Comparison of ENCODE assay signal across 8 cellular contexts in genomic region chr17:28724500-28725165, GRCh38. TPM values are rescaled to one million over a fixed set of nuclear protein-coding genes. Genes with fewer than 3 reads are reported as not detected.
DNase-seq lines count a peak whose midpoint lies in the region; ATAC-seq, FAIRE-seq and TF ChIP-seq lines count a peak whose summit lies in the region.

No MANE protein-coding gene starts in this region.

- peak overlapping the region; percentile 88 for H3K27ac ChIP-seq in HepG2 (ENCODE audit: extremely low read length, insufficient read depth, low read length)
- no peak overlapping the region for H3K27ac ChIP-seq in right lobe of liver
- no peak overlapping the region for H3K27ac ChIP-seq in iPS DF 6.9 (ENCODE audit: low read length)

- peak overlapping the region; percentile 90 for H3K4me3 Mint-ChIP-seq in activated CD4-positive, alpha-beta memory T cell treated with anti-CD3 and anti-CD28 coated beads, Interleukin-2, amount 10 ng/mL, durations not matched to agents 7 days and 5 days

- FAIRE-seq in HepG2 (lab: Jason Lieb, UNC): peak; percentile 39

- BruUV-seq in HepG2 (replicated peaks; lab: Mats Ljungman, UMichigan): no TSS peak

- 82% methylated on average over 10 of the region's 10 CpGs for WGBS in HepG2 (ENCODE audit: low lambda C conversion rate)
- WGBS in right lobe of liver (ENCODE audit: insufficient coverage, low coverage, low lambda C conversion rate, missing lambda C conversion rate): 69% methylated on average over 10 of the region's 10 CpGs
- WGBS in iPS DF 6.9 (ENCODE audit: insufficient coverage, insufficient read length): no CpG with 5 or more reads among the region's 10 CpGs
- 75% methylated on average over 10 of the region's 10 CpGs for WGBS in lower leg skin, 2 donors

- H3K4me3 ChIP-seq in HepG2 (replicated peaks in 1 of 3; ENCODE audit: insufficient read depth in 1 of 3, low read depth in 2 of 3, low read length in 3 of 3) (peak overlapping the region in 2 of 3 experiments; percentile 48 to 90; a peak in 4 of 6 replicates), right lobe of liver (no peak overlapping the region), iPS DF 6.9 (ENCODE audit: low read length) (peak overlapping the region; percentile 55; the same call in 1 of the 2 replicates), lower leg skin (ENCODE audit: low read depth, poor library complexity, severe bottlenecking) (no peak overlapping the region)

- TF ChIP-seq RAD21 in HepG2 (CRISPR knock-in tag; IDR thresholded peaks at IDR 0.05): no peak; the same call in 1 of the 2 replicates

- H3K27me3 Mint-ChIP-seq in activated CD4-positive, alpha-beta memory T cell treated with anti-CD3 and anti-CD28 coated beads, Interleukin-2, amount 10 ng/mL, durations not matched to agents 7 days and 5 days: no peaks in the 10 kb centered on the region

- in situ Hi-C loops in HepG2 (cut with HindIII; ENCODE audit: extremely low pct_ligation_motif_present, low pct_unique_long_range_greater_than_20kb): loop anchor here (25.0 kb wide), 1 partner anchor 388 kb away; no protein-coding TSS in a partner anchor

- ATAC-seq in HepG2 (no peak), right lobe of liver (no peak), GM18520 (IDR thresholded peaks at IDR 0.05; ENCODE audit: unreplicated experiment) (no peak)

- H3K36me3 Mint-ChIP-seq in activated CD4-positive, alpha-beta memory T cell treated with anti-CD3 and anti-CD28 coated beads, Interleukin-2, amount 10 ng/mL, durations not matched to agents 7 days and 5 days (ENCODE audit: low read depth): peaks cover 59% of the 10 kb centered on the region

- H4K20me1 ChIP-seq in HepG2 (ENCODE audit: insufficient read depth, low read length): peaks cover 42% of the 10 kb centered on the region

- peak overlapping the region; percentile 93 for H3K9ac ChIP-seq in HepG2 (ENCODE audit: insufficient read depth, low read depth, low read length)

- H3K9me3 ChIP-seq in HepG2 (ENCODE audit: low read length): no peaks in the 10 kb centered on the region
- no peaks in the 10 kb centered on the region for H3K9me3 ChIP-seq in right lobe of liver
- H3K9me3 ChIP-seq in iPS DF 6.9 (ENCODE audit: control insufficient read depth, insufficient read depth, low read length): no peaks in the 10 kb centered on the region

- peak overlapping the region; percentile 82 for H3K4me2 ChIP-seq in HepG2 (ENCODE audit: low read depth, low read length)

- POLR2A ChIA-PET in HepG2 (lab: Yijun Ruan, JAX): interaction anchor here (0.7 to 8.7 kb wide), 8 partner anchors 13 to 227 kb away, joined by 3 to 590 read pairs (median 14); partner anchors contain the start of genes BLTP2, PHF12, PROCA1 and SDF2
- POLR2A ChIA-PET in activated CD4-positive, alpha-beta memory T cell treated with anti-CD3 and anti-CD28 coated beads, Interleukin-2, amount 10 ng/mL, durations not matched to agents 7 days and 5 days (lab: Charles Lee): interaction anchor here (1.2 to 15.7 kb wide), 8 partner anchors 14 to 227 kb away, joined by 3 to 426 read pairs (median 28); partner anchors contain the start of genes BLTP2, FLOT2, PHF12 and PROCA1

- no peak overlapping the region for H2AFZ ChIP-seq in HepG2 (ENCODE audit: low read length)

- CTCF ChIA-PET in HepG2 (lab: Yijun Ruan, JAX; ENCODE audit: low intra/inter-chr PET ratio, low total read pairs): interaction anchor here (1.2 to 5.0 kb wide), 2 partner anchors 25 to 26 kb away, joined by 3 to 142 read pairs; no protein-coding TSS in a partner anchor
- CTCF ChIA-PET in activated CD4-positive, alpha-beta memory T cell treated with anti-CD3 and anti-CD28 coated beads, Interleukin-2, amount 10 ng/mL, durations not matched to agents 7 days and 5 days (lab: Charles Lee): interaction anchor here (0.9 to 7.2 kb wide), 3 partner anchors 13 to 81 kb away, joined by 3 to 458 read pairs (median 4); partner anchors contain the start of genes PROCA1 and TRAF4

- no peak for TF ChIP-seq CTCF in HepG2 (CRISPR knock-in tag; IDR thresholded peaks at IDR 0.05)
- no peak for TF ChIP-seq CTCF in right lobe of liver (IDR thresholded peaks at IDR 0.05)
- no peak for TF ChIP-seq CTCF in lower leg skin (IDR thresholded peaks at IDR 0.05)

- no peaks in the 10 kb centered on the region for H3K9me3 Mint-ChIP-seq in activated CD4-positive, alpha-beta memory T cell treated with anti-CD3 and anti-CD28 coated beads, Interleukin-2, amount 10 ng/mL, durations not matched to agents 7 days and 5 days

- H3K4me1 ChIP-seq in HepG2 (ENCODE audit: insufficient read depth, low read length) (peaks cover 58% of the 10 kb centered on the region), right lobe of liver (peaks cover 0 to 24% (median 11%) of the 10 kb centered on the region in 4 donors), iPS DF 6.9 (ENCODE audit: control insufficient read depth, insufficient read depth, low read length) (no peaks in the 10 kb centered on the region)

- intact Hi-C loops in HepG2 (cut with micrococcal nuclease; ENCODE audit: unreplicated experiment) (loop anchor here (5.0 kb wide), 1 partner anchor 77 kb away; the partner anchor contains the start of gene BLTP2), right lobe of liver (cut with DNase I) (no loop called here), lower leg skin (cut with DNase I; ENCODE audit: low total_unique reads) (no loop called here)

- TF ChIP-seq EP300 in HepG2 (IDR thresholded peaks at IDR 0.05; ENCODE audit: low read depth in 2 of 2, low read length in 2 of 2) (no peak), HepG2 (CRISPR knock-in tag; IDR thresholded peaks at IDR 0.05; ENCODE audit: borderline replicate concordance) (no peak)

- TF ChIP-seq POLR2A in HepG2 (IDR thresholded peaks at IDR 0.05; ENCODE audit: insufficient read depth in 1 of 2, low read depth in 2 of 2, low read length in 2 of 2): peak; percentile 11 to 63; a peak in 2 of 4 replicates
- no peak for TF ChIP-seq POLR2A in right lobe of liver (IDR thresholded peaks at IDR 0.05)
- no peak for TF ChIP-seq POLR2A in lower leg skin (IDR thresholded peaks at IDR 0.05)

- DNase-seq in HepG2 (ENCODE audit: low spot score) (no peak), right lobe of liver (no peak), iPS DF 6.9 (ENCODE audit: low read depth, low spot score) (no peak), SIG-M5 treated with dmso at 0.1 percent for 504 hours (lab: John Stamatoyannopoulos, UW; ENCODE audit: unreplicated experiment) (no peak), lower leg skin (ENCODE audit: low spot score in 2 of 2) (no peak), medulla oblongata (ENCODE audit: extremely low spot score) (no peak)
- DNase-seq in activated CD4-positive, alpha-beta memory T cell treated with anti-CD3 and anti-CD28 coated beads, Interleukin-2, amount 10 ng/mL, durations not matched to agents 7 days and 5 days: no peak

- H3K79me2 ChIP-seq in HepG2 (ENCODE audit: insufficient read depth, low read length): peaks cover 40% of the 10 kb centered on the region

- H3K36me3 ChIP-seq in HepG2 (replicated peaks in 1 of 2; ENCODE audit: control insufficient read depth in 1 of 2, insufficient read depth in 2 of 2, low read length in 2 of 2): peaks cover 8 to 38% of the 10 kb centered on the region in 2 experiments; a peak in 4 of 5 replicates
- H3K36me3 ChIP-seq in right lobe of liver: peaks cover 6 to 36% (median 23%) of the 10 kb centered on the region in 4 donors
- peaks cover 25% of the 10 kb centered on the region; the same call in 1 of the 2 replicates for H3K36me3 ChIP-seq in iPS DF 6.9 (ENCODE audit: control insufficient read depth, insufficient read depth, low read length)

- H3K27me3 ChIP-seq in HepG2 (ENCODE audit: control insufficient read depth in 1 of 2, insufficient read depth in 2 of 2, low read length in 2 of 2) (no peaks in the 10 kb centered on the region; a peak in 1 of 5 replicates), right lobe of liver (no peaks in the 10 kb centered on the region), iPS DF 6.9 (ENCODE audit: control insufficient read depth, insufficient read depth, low read length) (no peaks in the 10 kb centered on the region)

- H3K4me1 Mint-ChIP-seq in activated CD4-positive, alpha-beta memory T cell treated with anti-CD3 and anti-CD28 coated beads, Interleukin-2, amount 10 ng/mL, durations not matched to agents 7 days and 5 days: peaks cover 72% of the 10 kb centered on the region

- peak overlapping the region; percentile 91 for H3K27ac Mint-ChIP-seq in activated CD4-positive, alpha-beta memory T cell treated with anti-CD3 and anti-CD28 coated beads, Interleukin-2, amount 10 ng/mL, durations not matched to agents 7 days and 5 days

RNA-seq across cellular contexts. Expression of gene TLCD1, which starts 1.4 kb away (rescaled TPM):
- total RNA-seq in HepG2 (2016; rRNA removed; fragmentation: Illumina TruSeq; extraction: Trizol): 9.6 and 19.6 TPM in 2 replicates
- 10.7 and 11.5 TPM in 2 replicates for total RNA-seq in HepG2 (2016; cell fraction: cytosol; rRNA removed; fragmentation: Illumina TruSeq; extraction: Trizol; ENCODE audit: low read depth)
- total RNA-seq in HepG2 (2016; cell fraction: insoluble cytoplasmic fraction; rRNA removed; fragmentation: Illumina TruSeq; extraction: Trizol): 10.3 and 16.0 TPM in 2 replicates
- 10.0 and 16.0 TPM in 2 replicates for total RNA-seq in HepG2 (2016; cell fraction: membrane; rRNA removed; fragmentation: Illumina TruSeq; extraction: Trizol)
- 9.9 and 10.3 TPM in 2 replicates for total RNA-seq in HepG2 (2016; cell fraction: nucleus; rRNA removed; fragmentation: Illumina TruSeq; extraction: Trizol)
- polyA plus RNA-seq in HepG2 (2011; rRNA removed): 14.9 and 18.1 TPM in 2 replicates
- polyA plus RNA-seq in HepG2 (2011; cell fraction: cytosol; rRNA removed): 20.9 and 25.5 TPM in 2 replicates
- polyA plus RNA-seq in HepG2 (2011; cell fraction: nucleus; rRNA removed): 6.9 and 8.8 TPM in 2 replicates
- 10.5 and 12.7 TPM in 2 replicates for polyA plus RNA-seq in HepG2 (2012)
- polyA plus RNA-seq in HepG2 (2016; cell fraction: cytosol; fragmentation: Illumina TruSeq; extraction: Trizol; ENCODE audit: low read depth): 11.3 and 18.1 TPM in 2 replicates
- polyA plus RNA-seq in HepG2 (2016; cell fraction: insoluble cytoplasmic fraction; fragmentation: Illumina TruSeq; extraction: Trizol; ENCODE audit: low read depth): 10.2 and 11.3 TPM in 2 replicates
- polyA plus RNA-seq in HepG2 (2016; cell fraction: membrane; fragmentation: Illumina TruSeq; extraction: Trizol; ENCODE audit: low read depth): 11.2 and 17.1 TPM in 2 replicates
- polyA plus RNA-seq in HepG2 (2016; cell fraction: nucleus; fragmentation: Illumina TruSeq; extraction: Trizol; ENCODE audit: insufficient read depth, low read depth): 24.7 and 27.8 TPM in 2 replicates
- 20.6 and 67.0 TPM in 2 replicates for polyA minus RNA-seq in HepG2 (2011; rRNA and poly(A)+ RNA removed; ENCODE audit: low replicate concordance)
- polyA minus RNA-seq in HepG2 (2011; cell fraction: cytosol; rRNA and poly(A)+ RNA removed): 5.7 and 8.6 TPM in 2 replicates
- polyA minus RNA-seq in HepG2 (2011; cell fraction: nucleus; rRNA and poly(A)+ RNA removed): 6.7 TPM in 2 replicates
- total RNA-seq in right lobe of liver: 10 to 100 TPM in 1 of 6 experiments, 1 to 10 TPM in 5; 2.9 to 11.0 (median 7.0) TPM
- 1 to 10 TPM; 1.4 to 2.3 TPM for total RNA-seq in activated CD4-positive, alpha-beta memory T cell treated with anti-CD3 and anti-CD28 coated beads, Interleukin-2, amount 10 ng/mL, durations not matched to agents 7 days and 5 days
- total RNA-seq in lower leg skin: 10 to 100 TPM in 3 of 4 donors, 1 to 10 TPM in 1; 9.4 to 33.6 (median 23.5) TPM

RNA-seq across cellular contexts. Expression of gene NEK8, which starts 4.0 kb away (rescaled TPM):
- total RNA-seq in HepG2 (2016; rRNA removed; fragmentation: Illumina TruSeq; extraction: Trizol): 4.3 and 5.8 TPM in 2 replicates
- 2.1 and 2.5 TPM in 2 replicates for total RNA-seq in HepG2 (2016; cell fraction: cytosol; rRNA removed; fragmentation: Illumina TruSeq; extraction: Trizol; ENCODE audit: low read depth)
- 4.6 and 5.8 TPM in 2 replicates for total RNA-seq in HepG2 (2016; cell fraction: insoluble cytoplasmic fraction; rRNA removed; fragmentation: Illumina TruSeq; extraction: Trizol)
- total RNA-seq in HepG2 (2016; cell fraction: membrane; rRNA removed; fragmentation: Illumina TruSeq; extraction: Trizol): 2.2 and 2.8 TPM in 2 replicates
- 7.2 and 8.5 TPM in 2 replicates for total RNA-seq in HepG2 (2016; cell fraction: nucleus; rRNA removed; fragmentation: Illumina TruSeq; extraction: Trizol)
- polyA plus RNA-seq in HepG2 (2011; rRNA removed): 13.5 and 15.6 TPM in 2 replicates
- polyA plus RNA-seq in HepG2 (2011; cell fraction: cytosol; rRNA removed): 6.9 and 8.5 TPM in 2 replicates
- 30.2 and 33.0 TPM in 2 replicates for polyA plus RNA-seq in HepG2 (2011; cell fraction: nucleus; rRNA removed)
- 5.5 and 5.8 TPM in 2 replicates for polyA plus RNA-seq in HepG2 (2012)
- polyA plus RNA-seq in HepG2 (2016; cell fraction: cytosol; fragmentation: Illumina TruSeq; extraction: Trizol; ENCODE audit: low read depth): 0.73 and 0.88 TPM in 2 replicates
- polyA plus RNA-seq in HepG2 (2016; cell fraction: insoluble cytoplasmic fraction; fragmentation: Illumina TruSeq; extraction: Trizol; ENCODE audit: low read depth): 4.8 and 5.9 TPM in 2 replicates
- 1.9 and 2.3 TPM in 2 replicates for polyA plus RNA-seq in HepG2 (2016; cell fraction: membrane; fragmentation: Illumina TruSeq; extraction: Trizol; ENCODE audit: low read depth)
- 20.8 and 23.8 TPM in 2 replicates for polyA plus RNA-seq in HepG2 (2016; cell fraction: nucleus; fragmentation: Illumina TruSeq; extraction: Trizol; ENCODE audit: insufficient read depth, low read depth)
- polyA minus RNA-seq in HepG2 (2011; rRNA and poly(A)+ RNA removed; ENCODE audit: low replicate concordance): 21.9 and 30.0 TPM in 2 replicates
- 1.8 and 2.3 TPM in 2 replicates for polyA minus RNA-seq in HepG2 (2011; cell fraction: cytosol; rRNA and poly(A)+ RNA removed)
- 18.7 and 19.6 TPM in 2 replicates for polyA minus RNA-seq in HepG2 (2011; cell fraction: nucleus; rRNA and poly(A)+ RNA removed)
- total RNA-seq in right lobe of liver: 1 to 10 TPM; 1.6 to 5.4 (median 3.2) TPM
- total RNA-seq in activated CD4-positive, alpha-beta memory T cell treated with anti-CD3 and anti-CD28 coated beads, Interleukin-2, amount 10 ng/mL, durations not matched to agents 7 days and 5 days: 1 to 10 TPM; 2.5 to 3.5 TPM
- 1 to 10 TPM; 2.1 to 9.5 (median 4.4) TPM for total RNA-seq in lower leg skin

RNA-seq across cellular contexts. Expression of gene RPL23A, which starts 4.8 kb away (rescaled TPM):
- total RNA-seq in HepG2 (2016; rRNA removed; fragmentation: Illumina TruSeq; extraction: Trizol): 1,771 and 1,936 TPM in 2 replicates
- 2,822 and 3,167 TPM in 2 replicates for total RNA-seq in HepG2 (2016; cell fraction: cytosol; rRNA removed; fragmentation: Illumina TruSeq; extraction: Trizol; ENCODE audit: low read depth)
- 1,674 and 1,907 TPM in 2 replicates for total RNA-seq in HepG2 (2016; cell fraction: insoluble cytoplasmic fraction; rRNA removed; fragmentation: Illumina TruSeq; extraction: Trizol)
- total RNA-seq in HepG2 (2016; cell fraction: membrane; rRNA removed; fragmentation: Illumina TruSeq; extraction: Trizol): 3,777 and 4,030 TPM in 2 replicates
- total RNA-seq in HepG2 (2016; cell fraction: nucleus; rRNA removed; fragmentation: Illumina TruSeq; extraction: Trizol): 614 and 698 TPM in 2 replicates
- 1,550 and 1,876 TPM in 2 replicates for polyA plus RNA-seq in HepG2 (2011; rRNA removed)
- polyA plus RNA-seq in HepG2 (2011; cell fraction: cytosol; rRNA removed): 799 and 1,152 TPM in 2 replicates
- 254 and 402 TPM in 2 replicates for polyA plus RNA-seq in HepG2 (2011; cell fraction: nucleus; rRNA removed)
- polyA plus RNA-seq in HepG2 (2012): 2,570 and 3,235 TPM in 2 replicates
- 2,876 and 3,535 TPM in 2 replicates for polyA plus RNA-seq in HepG2 (2016; cell fraction: cytosol; fragmentation: Illumina TruSeq; extraction: Trizol; ENCODE audit: low read depth)
- 1,761 and 1,897 TPM in 2 replicates for polyA plus RNA-seq in HepG2 (2016; cell fraction: insoluble cytoplasmic fraction; fragmentation: Illumina TruSeq; extraction: Trizol; ENCODE audit: low read depth)
- 3,540 and 3,833 TPM in 2 replicates for polyA plus RNA-seq in HepG2 (2016; cell fraction: membrane; fragmentation: Illumina TruSeq; extraction: Trizol; ENCODE audit: low read depth)
- 1,018 and 1,064 TPM in 2 replicates for polyA plus RNA-seq in HepG2 (2016; cell fraction: nucleus; fragmentation: Illumina TruSeq; extraction: Trizol; ENCODE audit: insufficient read depth, low read depth)
- 414 and 1,016 TPM in 2 replicates for polyA minus RNA-seq in HepG2 (2011; rRNA and poly(A)+ RNA removed; ENCODE audit: low replicate concordance)
- 538 and 592 TPM in 2 replicates for polyA minus RNA-seq in HepG2 (2011; cell fraction: cytosol; rRNA and poly(A)+ RNA removed)
- polyA minus RNA-seq in HepG2 (2011; cell fraction: nucleus; rRNA and poly(A)+ RNA removed): 303 and 433 TPM in 2 replicates
- 100 to 1,000 TPM; 212 to 464 (median 362) TPM for total RNA-seq in right lobe of liver
- total RNA-seq in activated CD4-positive, alpha-beta memory T cell treated with anti-CD3 and anti-CD28 coated beads, Interleukin-2, amount 10 ng/mL, durations not matched to agents 7 days and 5 days: 1,000 to 10,000 TPM; 1,962 to 2,028 TPM
- total RNA-seq in lower leg skin: 100 to 1,000 TPM; 538 to 966 (median 735) TPM

RNA-seq across cellular contexts. Expression of gene RAB34, which starts 7.0 kb away (rescaled TPM):
- total RNA-seq in HepG2 (2016; rRNA removed; fragmentation: Illumina TruSeq; extraction: Trizol) (0.49 TPM in 1 of 2 replicates, not detected in the other), right lobe of liver (10 to 100 TPM in 1 of 6 experiments, 1 to 10 TPM in 5; 2.5 to 12.5 (median 4.7) TPM), lower leg skin (100 to 1,000 TPM in 2 of 4 donors, 10 to 100 TPM in 2; 76.6 to 138 (median 103) TPM)
- not detected in 2 replicates for total RNA-seq in HepG2 (2016; cell fraction: cytosol; rRNA removed; fragmentation: Illumina TruSeq; extraction: Trizol; ENCODE audit: low read depth)
- 0.17 TPM in 1 of 2 replicates, not detected in the other for total RNA-seq in HepG2 (2016; cell fraction: insoluble cytoplasmic fraction; rRNA removed; fragmentation: Illumina TruSeq; extraction: Trizol)
- total RNA-seq in HepG2 (2016; cell fraction: membrane; rRNA removed; fragmentation: Illumina TruSeq; extraction: Trizol): 0.41 TPM in 1 of 2 replicates, not detected in the other
- not detected in 2 replicates for total RNA-seq in HepG2 (2016; cell fraction: nucleus; rRNA removed; fragmentation: Illumina TruSeq; extraction: Trizol)
- polyA plus RNA-seq in HepG2 (2011; rRNA removed): not detected in 2 replicates
- 0.16 and 0.24 TPM in 2 replicates for polyA plus RNA-seq in HepG2 (2011; cell fraction: cytosol; rRNA removed)
- 0.31 and 0.50 TPM in 2 replicates for polyA plus RNA-seq in HepG2 (2011; cell fraction: nucleus; rRNA removed)
- polyA plus RNA-seq in HepG2 (2012): not detected in 2 replicates
- not detected in 2 replicates for polyA plus RNA-seq in HepG2 (2016; cell fraction: cytosol; fragmentation: Illumina TruSeq; extraction: Trizol; ENCODE audit: low read depth)
- 0.43 TPM in 1 of 2 replicates, not detected in the other for polyA plus RNA-seq in HepG2 (2016; cell fraction: insoluble cytoplasmic fraction; fragmentation: Illumina TruSeq; extraction: Trizol; ENCODE audit: low read depth)
- polyA plus RNA-seq in HepG2 (2016; cell fraction: membrane; fragmentation: Illumina TruSeq; extraction: Trizol; ENCODE audit: low read depth): not detected in 2 replicates
- 1.2 TPM in 1 of 2 replicates, not detected in the other for polyA plus RNA-seq in HepG2 (2016; cell fraction: nucleus; fragmentation: Illumina TruSeq; extraction: Trizol; ENCODE audit: insufficient read depth, low read depth)
- 0.36 and 236 TPM in 2 replicates for polyA minus RNA-seq in HepG2 (2011; rRNA and poly(A)+ RNA removed; ENCODE audit: low replicate concordance)
- 1.6 and 2.4 TPM in 2 replicates for polyA minus RNA-seq in HepG2 (2011; cell fraction: cytosol; rRNA and poly(A)+ RNA removed)
- polyA minus RNA-seq in HepG2 (2011; cell fraction: nucleus; rRNA and poly(A)+ RNA removed): 0.52 and 0.62 TPM in 2 replicates
- total RNA-seq in activated CD4-positive, alpha-beta memory T cell treated with anti-CD3 and anti-CD28 coated beads, Interleukin-2, amount 10 ng/mL, durations not matched to agents 7 days and 5 days: 1 to 10 TPM; 6.5 to 7.4 TPM

RNA-seq across cellular contexts. Expression of gene PROCA1, which starts 12.9 kb away (rescaled TPM):
- total RNA-seq in HepG2 (2016; rRNA removed; fragmentation: Illumina TruSeq; extraction: Trizol) (0.31 and 0.73 TPM in 2 replicates), right lobe of liver (under 1 TPM in 5 of 6 experiments, not detected in 1; 0.18 to 0.97 (median 0.54) TPM), lower leg skin (1 to 10 TPM in 3 of 4 donors, not detected in 1; 1.0 to 3.7 (median 3.3) TPM)
- total RNA-seq in HepG2 (2016; cell fraction: cytosol; rRNA removed; fragmentation: Illumina TruSeq; extraction: Trizol; ENCODE audit: low read depth): 0.26 and 0.71 TPM in 2 replicates
- total RNA-seq in HepG2 (2016; cell fraction: insoluble cytoplasmic fraction; rRNA removed; fragmentation: Illumina TruSeq; extraction: Trizol): 0.63 TPM in 1 of 2 replicates, not detected in the other
- 0.52 and 0.93 TPM in 2 replicates for total RNA-seq in HepG2 (2016; cell fraction: membrane; rRNA removed; fragmentation: Illumina TruSeq; extraction: Trizol)
- 1.1 and 1.5 TPM in 2 replicates for total RNA-seq in HepG2 (2016; cell fraction: nucleus; rRNA removed; fragmentation: Illumina TruSeq; extraction: Trizol)
- 0.82 and 1.5 TPM in 2 replicates for polyA plus RNA-seq in HepG2 (2011; rRNA removed)
- 0.66 and 0.71 TPM in 2 replicates for polyA plus RNA-seq in HepG2 (2011; cell fraction: cytosol; rRNA removed)
- 8.7 and 9.4 TPM in 2 replicates for polyA plus RNA-seq in HepG2 (2011; cell fraction: nucleus; rRNA removed)
- 0.89 and 1.1 TPM in 2 replicates for polyA plus RNA-seq in HepG2 (2012)
- 0.14 and 0.16 TPM in 2 replicates for polyA plus RNA-seq in HepG2 (2016; cell fraction: cytosol; fragmentation: Illumina TruSeq; extraction: Trizol; ENCODE audit: low read depth)
- polyA plus RNA-seq in HepG2 (2016; cell fraction: insoluble cytoplasmic fraction; fragmentation: Illumina TruSeq; extraction: Trizol; ENCODE audit: low read depth): 0.33 TPM in 2 replicates
- polyA plus RNA-seq in HepG2 (2016; cell fraction: membrane; fragmentation: Illumina TruSeq; extraction: Trizol; ENCODE audit: low read depth): 0.15 and 0.31 TPM in 2 replicates
- polyA plus RNA-seq in HepG2 (2016; cell fraction: nucleus; fragmentation: Illumina TruSeq; extraction: Trizol; ENCODE audit: insufficient read depth, low read depth): 4.4 and 5.4 TPM in 2 replicates
- 1.5 and 5.1 TPM in 2 replicates for polyA minus RNA-seq in HepG2 (2011; rRNA and poly(A)+ RNA removed; ENCODE audit: low replicate concordance)
- polyA minus RNA-seq in HepG2 (2011; cell fraction: cytosol; rRNA and poly(A)+ RNA removed): 1.1 TPM in 1 of 2 replicates, not detected in the other
- polyA minus RNA-seq in HepG2 (2011; cell fraction: nucleus; rRNA and poly(A)+ RNA removed): 1.1 and 3.2 TPM in 2 replicates
- 1 to 10 TPM; 6.2 to 7.4 TPM for total RNA-seq in activated CD4-positive, alpha-beta memory T cell treated with anti-CD3 and anti-CD28 coated beads, Interleukin-2, amount 10 ng/mL, durations not matched to agents 7 days and 5 days

Comparison
In these comparisons a context has a peak if more than half of its experiments do, and no peak if none do; other contexts are left out.
1. H3K4me3 ChIP-seq: peak in HepG2 (2 of 3) and iPS DF 6.9 (single experiment); none in right lobe of liver (0 of 3) and lower leg skin (single experiment).
2. POLR2A ChIP-seq: peak in HepG2 (2 of 2); none in right lobe of liver (single experiment) and lower leg skin (0 of 2).